Comparison of ENCODE assay signal across 8 cellular contexts in the genomic region with DNA sequence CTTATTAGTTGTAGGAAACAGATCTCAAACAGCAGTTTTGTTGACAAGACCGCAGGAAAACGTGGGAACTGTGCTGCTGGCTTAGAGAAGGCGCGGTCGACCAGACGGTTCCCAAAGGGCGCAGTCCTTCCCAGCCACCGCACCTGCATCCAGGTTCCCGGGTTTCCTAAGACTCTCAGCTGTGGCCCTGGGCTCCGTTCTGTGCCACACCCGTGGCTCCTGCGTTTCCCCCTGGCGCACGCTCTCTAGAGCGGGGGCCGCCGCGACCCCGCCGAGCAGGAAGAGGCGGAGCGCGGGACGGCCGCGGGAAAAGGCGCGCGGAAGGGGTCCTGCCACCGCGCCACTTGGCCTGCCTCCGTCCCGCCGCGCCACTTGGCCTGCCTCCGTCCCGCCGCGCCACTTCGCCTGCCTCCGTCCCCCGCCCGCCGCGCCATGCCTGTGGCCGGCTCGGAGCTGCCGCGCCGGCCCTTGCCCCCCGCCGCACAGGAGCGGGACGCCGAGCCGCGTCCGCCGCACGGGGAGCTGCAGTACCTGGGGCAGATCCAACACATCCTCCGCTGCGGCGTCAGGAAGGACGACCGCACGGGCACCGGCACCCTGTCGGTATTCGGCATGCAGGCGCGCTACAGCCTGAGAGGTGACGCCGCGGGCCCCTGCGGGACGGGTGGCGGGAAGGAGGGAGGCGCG. TPM values are rescaled to one million over a fixed set of nuclear protein-coding genes. Genes with fewer than 3 reads are reported as not detected.
DNase-seq lines count a peak whose midpoint lies in the region; ATAC-seq, FAIRE-seq and TF ChIP-seq lines count a peak whose summit lies in the region.

Gene TYMS, plus strand, starts transcription at position 343 of the 687 bp plus-strand sequence. Its CDS starts 90 bp downstream, at position 433.

- in situ Hi-C loops in astrocyte of the spinal cord (cut with HindIII; ENCODE audit: low sequenced_read_pairs) = no loop called here

- peak within 1 kb of the TSS; percentile 91 for H3K4me3 ChIP-seq in NB4 (ENCODE audit: low read depth, low read length)
- peak within 1 kb of the TSS; percentile 90 for H3K4me3 ChIP-seq in SJCRH30
- H3K4me3 ChIP-seq in astrocyte of the spinal cord (ENCODE audit: low read depth, low read length) = peak within 1 kb of the TSS; percentile 69
- peak within 1 kb of the TSS; percentile 88 for H3K4me3 ChIP-seq in iPS-18a (ENCODE audit: low read length)
- H3K4me3 ChIP-seq in small intestine (ENCODE audit: low read depth in 1 of 2, low read length in 2 of 2) = peak within 1 kb of the TSS; percentile 43 to 73

- ATAC-seq in Right ventricle myocardium inferior (peak; percentile 53), HG02759 (IDR thresholded peaks at IDR 0.05; ENCODE audit: unreplicated experiment) (peak; percentile 59)

- H3K9ac ChIP-seq in iPS-18a (ENCODE audit: low read length) = peak within 1 kb of the TSS; percentile 85

- H3K36me3 ChIP-seq in SJCRH30 (peaks cover 35% of the 10 kb centered on the region), iPS-18a (ENCODE audit: control insufficient read depth, low read depth, low read length) (peaks cover 23% of the 10 kb centered on the region), small intestine (ENCODE audit: control insufficient read depth in 2 of 2, insufficient read depth in 2 of 2, low read length in 2 of 2) (no peaks in the 10 kb centered on the region)

- 0 to 1% (median 0%) methylated on average over 52 to 79 of the region's 79 CpGs for WGBS in small intestine, 3 donors

- DNase-seq in Right ventricle myocardium inferior (ENCODE audit: missing footprints) = peak; percentile 66
- no peak for DNase-seq in cardiac septum (ENCODE audit: low spot score)
- peak; percentile 92 for DNase-seq in NB4 (ENCODE audit: low read depth)
- DNase-seq in SJCRH30 = peak; percentile 77 to 84
- DNase-seq in astrocyte of the spinal cord (ENCODE audit: low read depth, low spot score) = peak; percentile 48
- peak; percentile 83 for DNase-seq in small intestine

- intact Hi-C loops in Right ventricle myocardium inferior (cut with DNase I) (no loop called here), cardiac septum (cut with DNase I) (no loop called here)

- H3K27me3 ChIP-seq in SJCRH30 = no peaks in the 10 kb centered on the region
- H3K27me3 ChIP-seq in iPS-18a (ENCODE audit: control insufficient read depth, insufficient read depth, low read length) = no peaks in the 10 kb centered on the region
- H3K27me3 ChIP-seq in small intestine (ENCODE audit: control insufficient read depth in 2 of 2, insufficient read depth in 2 of 2, low read length in 2 of 2) = no peaks in the 10 kb centered on the region

- FAIRE-seq in small intestine (lab: Jason Lieb, UNC) = no peak

- H3K4me1 ChIP-seq in SJCRH30 = peaks cover 2% of the 10 kb centered on the region; the same call in 1 of the 2 replicates
- no peaks in the 10 kb centered on the region for H3K4me1 ChIP-seq in iPS-18a (ENCODE audit: control insufficient read depth, low read depth, low read length)
- H3K4me1 ChIP-seq in small intestine (ENCODE audit: control insufficient read depth in 2 of 2, insufficient read depth in 1 of 2, low read depth in 1 of 2, low read length in 1 of 2) = no peaks in the 10 kb centered on the region

- TF ChIP-seq CTCF in NB4 (IDR thresholded peaks at IDR 0.05; ENCODE audit: low read depth, low read length) (no peak), astrocyte of the spinal cord (IDR thresholded peaks at IDR 0.05; ENCODE audit: low read depth, low read length) (peak; percentile 11)

- TF ChIP-seq POLR2A in NB4 (IDR thresholded peaks at IDR 0.05; ENCODE audit: extremely low read depth, insufficient read length) = peak; percentile 56

- H3K9me3 ChIP-seq in SJCRH30 (replicated peaks) (no peaks in the 10 kb centered on the region), iPS-18a (ENCODE audit: control insufficient read depth, low read depth, low read length) (no peaks in the 10 kb centered on the region), small intestine (ENCODE audit: control insufficient read depth, low read depth) (no peaks in the 10 kb centered on the region)

- H3K27ac ChIP-seq in SJCRH30 (peak within 1 kb of the TSS; percentile 94), iPS-18a (ENCODE audit: low read length) (peak within 1 kb of the TSS; percentile 33), small intestine (ENCODE audit: low read depth in 1 of 2, low read length in 1 of 2) (peak within 1 kb of the TSS; percentile 55 to 73)

RNA-seq across cellular contexts. Expression of gene TYMS, which starts in this region (rescaled TPM):
- total RNA-seq in Right ventricle myocardium inferior = 6.0 TPM
- 1.9 TPM for total RNA-seq in cardiac septum
- total RNA-seq in SJCRH30 (2014; rRNA removed; shearing (Covaris generic)) = 83.7 and 91.8 TPM in 2 replicates
- polyA plus RNA-seq in small intestine = 10 to 100 TPM in 1 of 3 donors, 1 to 10 TPM in 2; 6.2 to 56.6 (median 6.3) TPM

Comparison
In these comparisons a context has a peak if more than half of its experiments do, and no peak if none do; other contexts are left out.
1. RNA of gene TYMS (total RNA-seq): 83.7 to 91.8 TPM in SJCRH30; 6.0 TPM in Right ventricle myocardium inferior (single experiment) and 1.9 TPM in cardiac septum (single experiment); every median in the first group is over 10 times any median in the second.
2. H3K27ac ChIP-seq: peak in every context shown above with its lines; median percentile 94 in SJCRH30; 64 in small intestine; 33 in iPS-18a.
3. Peak in every context shown above with its lines, with median percentiles within 50 percentile points of each other: H3K4me3 ChIP-seq.